8 cellular contexts compared by ENCODE assay signal in genomic region chr14:37057776-37058175, GRCh38.
"Had no signal": no experiment of that assay in that cellular context is flagged by ENCODE, and none has a peak within 500 bp of the region (broad histone marks: within the 10 kb centered on the region; RNA-seq: fewer than 3 reads in every experiment).

No MANE protein-coding gene starts in this region.

- FAIRE-seq: G401.6, GM12878, GM12891, GM12892, GM18507, GM19239 had no signal

- ATAC-seq: GM12878 had no signal

- DNase-seq: GDM1, GF-D8 had no signal

- H3K4me3 ChIP-seq: GM12878 had no signal
